In the genomic region with DNA sequence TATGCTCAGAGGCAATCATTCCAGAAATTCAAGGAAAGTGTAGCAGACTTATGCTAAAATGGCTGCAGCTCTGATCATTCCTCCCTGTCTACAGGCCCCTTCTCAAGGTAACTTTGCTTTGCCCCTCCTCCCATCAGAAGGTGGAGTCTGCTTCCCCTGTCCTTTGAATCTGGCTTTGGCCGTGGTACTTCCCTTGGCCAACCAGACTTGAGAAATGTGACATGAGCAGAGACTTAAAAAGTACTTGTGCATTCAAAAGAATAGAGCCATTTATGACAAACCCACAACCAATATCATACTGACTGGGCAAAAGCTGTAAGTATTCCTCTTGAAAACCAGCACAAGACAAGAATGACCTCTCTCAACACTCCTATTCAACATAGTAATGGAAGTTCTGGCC, we compare ENCODE assay signal across 23 cellular contexts. TPM values are rescaled to one million over a fixed set of nuclear protein-coding genes. Genes with fewer than 3 reads are reported as not detected.
"Had no signal": no experiment of that assay in that cellular context is flagged by ENCODE, and none has a peak within 500 bp of the region (broad histone marks: within the 10 kb centered on the region; RNA-seq: fewer than 3 reads in every experiment).

No MANE protein-coding gene starts in this region.

- DNase-seq: dorsolateral prefrontal cortex; effector CD4-positive, alpha-beta T cell; gastrocnemius medialis; head of caudate nucleus; kidney; mesenchymal stem cell; mucosa of descending colon; naive B cell; nucleus accumbens; sigmoid colon; spleen; stimulated activated CD4-positive, alpha-beta T cell treated with anti-CD3 and anti-CD28 coated beads, Interleukin-4, amount 100 ng/mL, for 4 hours; upper lobe of left lung had no signal

- H3K27ac Mint-ChIP-seq: mesothelial cell of epicardium; naive B cell; natural killer cell treated with Interleukin-12 subunit alpha and Interleukin-12 subunit beta and Interleukin-15 and Interleukin-18, amount 100 ng/mL, for 72 hours; stimulated activated memory B cell treated with anti-CD40 and anti-IgM and Interleukin-4, amounts not matched to agents 10 μg/mL and 1 μg/mL and 100 μg/mL, for 72 hours; stimulated activated naive CD8-positive, alpha-beta T cell treated with anti-CD3 and anti-CD28 coated beads, Interleukin-15, Interleukin-2, amounts not matched to agents 100 ng/mL and 50 ng/mL, for 24 hours had no signal

- H3K9me3 ChIP-seq: gastrocnemius medialis, mucosa of descending colon, prostate gland, right atrium auricular region, sigmoid colon, thoracic aorta, upper lobe of left lung had no signal

- H3K36me3 ChIP-seq: gastrocnemius medialis, prostate gland, right atrium auricular region, sigmoid colon, spleen, thoracic aorta, tibial nerve, upper lobe of left lung had no signal

- H3K27ac ChIP-seq: gastrocnemius medialis, prostate gland, right atrium auricular region, sigmoid colon, spleen, thoracic aorta, tibial nerve, upper lobe of left lung had no signal

- H3K27me3 ChIP-seq: dorsolateral prefrontal cortex, gastrocnemius medialis, right atrium auricular region, sigmoid colon, spleen, tibial nerve, upper lobe of left lung had no signal

- H3K4me3 ChIP-seq: dorsolateral prefrontal cortex, gastrocnemius medialis, lung, mucosa of descending colon, prostate gland, right atrium auricular region, sigmoid colon, spleen, thoracic aorta, tibial nerve, upper lobe of left lung had no signal

- ATAC-seq: gastrocnemius medialis; left lobe of liver; mucosa of descending colon; natural killer cell treated with Interleukin-12 subunit alpha and Interleukin-12 subunit beta and Interleukin-15 and Interleukin-18, amount 100 ng/mL, for 72 hours; stimulated activated memory B cell treated with anti-CD40 and anti-IgM and Interleukin-4, amounts not matched to agents 10 μg/mL and 1 μg/mL and 100 μg/mL, for 72 hours had no signal

- H3K36me3 Mint-ChIP-seq: mesothelial cell of epicardium; natural killer cell treated with Interleukin-12 subunit alpha and Interleukin-12 subunit beta and Interleukin-15 and Interleukin-18, amount 100 ng/mL, for 72 hours; stimulated activated memory B cell treated with anti-CD40 and anti-IgM and Interleukin-4, amounts not matched to agents 10 μg/mL and 1 μg/mL and 100 μg/mL, for 72 hours had no signal

- H3K4me1 ChIP-seq: gastrocnemius medialis, prostate gland, sigmoid colon, spleen, tibial nerve, upper lobe of left lung had no signal

RNA-seq across cellular contexts. Expression of a gene that starts 59.5 kb away (rescaled TPM):
- total RNA-seq: natural killer cell treated with Interleukin-12 subunit alpha and Interleukin-12 subunit beta and Interleukin-15 and Interleukin-18, amount 100 ng/mL, for 72 hours had no signal
